1 cellular context compared by ENCODE assay signal in the genomic region with DNA sequence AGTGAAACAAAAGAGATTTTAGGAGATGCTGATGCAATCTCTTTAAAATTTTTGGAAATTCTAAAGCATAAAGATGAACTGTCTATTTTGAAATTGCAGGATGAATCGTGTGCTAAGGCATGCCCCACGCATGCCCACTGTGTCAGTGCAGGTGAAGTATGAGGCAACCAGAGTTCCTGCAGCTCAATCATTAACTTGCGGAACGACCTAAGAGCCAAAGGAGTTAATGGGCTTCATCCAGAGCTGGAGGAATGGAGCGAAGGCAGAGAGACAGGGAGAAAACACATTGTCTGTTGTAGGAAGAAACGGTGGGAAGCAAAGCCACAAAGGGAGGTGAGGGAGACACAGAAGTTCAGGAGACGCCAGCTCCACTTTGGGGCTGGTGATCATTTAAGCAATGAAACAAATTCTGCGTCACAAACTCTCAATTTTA.
TF ChIP-seq lines count a peak whose summit lies in the region.

No MANE protein-coding gene starts in this region.

TF ChIP-seq in liver, 16 proteins besides CTCF, POLR2A, EP300 and RAD21 (continued from another document):
- TF ChIP-seq, protein P1, sequence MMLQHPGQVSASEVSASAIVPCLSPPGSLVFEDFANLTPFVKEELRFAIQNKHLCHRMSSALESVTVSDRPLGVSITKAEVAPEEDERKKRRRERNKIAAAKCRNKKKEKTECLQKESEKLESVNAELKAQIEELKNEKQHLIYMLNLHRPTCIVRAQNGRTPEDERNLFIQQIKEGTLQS (IDR thresholded peaks at IDR 0.05), result peak; percentile 75
TF ChIP-seq in liver: peak in this region for 8.
